Comparison of ENCODE assay signal across 12 cellular contexts in the genomic region with DNA sequence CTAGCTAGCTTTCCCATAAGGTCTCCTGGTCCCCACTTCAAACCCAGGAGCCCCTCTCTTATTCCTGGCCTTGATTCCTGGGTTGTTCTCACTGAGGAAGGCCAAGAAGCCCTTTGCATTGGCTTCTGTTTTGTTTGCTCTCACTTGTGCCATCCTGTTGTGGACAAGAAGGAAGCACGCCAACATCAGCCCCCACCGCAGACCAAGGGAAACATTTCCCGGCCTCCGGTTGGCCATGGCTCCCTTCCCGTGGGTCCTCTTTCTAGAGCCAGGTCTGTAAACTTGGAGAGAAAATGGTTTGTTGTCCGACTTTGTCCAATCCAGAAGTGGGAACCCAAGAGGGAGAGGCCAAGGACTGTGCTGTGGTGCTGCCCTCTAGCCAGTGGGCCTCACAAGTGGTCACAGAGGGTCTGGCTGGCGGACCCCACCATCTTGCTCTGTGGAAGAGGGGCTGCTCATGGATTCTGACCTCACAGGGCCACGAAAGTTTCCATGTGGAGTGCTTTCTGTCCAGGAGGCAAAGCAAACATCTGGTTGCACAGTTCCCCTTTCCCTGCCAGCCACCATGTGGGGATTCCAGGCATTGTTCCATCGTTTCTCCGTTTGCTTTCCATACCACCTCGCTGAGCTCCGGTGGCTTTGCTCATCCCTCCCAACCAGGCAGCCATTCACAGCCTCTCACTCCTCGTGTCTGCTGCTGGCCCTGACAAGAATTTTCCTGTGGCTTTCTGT.
"Had no signal": no experiment of that assay in that cellular context is flagged by ENCODE, and none has a peak within 500 bp of the region (broad histone marks: within the 10 kb centered on the region; RNA-seq: fewer than 3 reads in every experiment).

No MANE protein-coding gene starts in this region.

- H3K27me3 Mint-ChIP-seq: activated CD4-positive, alpha-beta memory T cell treated with anti-CD3 and anti-CD28 coated beads for 36 hours had no signal

- H3K9me3 ChIP-seq: stomach had no signal

- H3K27ac ChIP-seq: foreskin keratinocyte had no signal

- H3K4me3 Mint-ChIP-seq: activated CD4-positive, alpha-beta memory T cell treated with anti-CD3 and anti-CD28 coated beads for 36 hours; brain had no signal

- DNase-seq: activated CD4-positive, alpha-beta memory T cell treated with anti-CD3 and anti-CD28 coated beads for 36 hours; amygdala; erythroblast; foreskin keratinocyte; left colon; naive thymus-derived CD8-positive, alpha-beta T cell; stimulated activated CD4-positive, alpha-beta T cell treated with anti-CD3 and anti-CD28 coated beads, Interleukin-4, amount 100 ng/mL, for 4 hours; stomach; T-helper 2 cell had no signal

- H3K27me3 ChIP-seq: stomach had no signal

- H3K4me3 ChIP-seq: stomach had no signal

- H3K27ac Mint-ChIP-seq: activated CD4-positive, alpha-beta memory T cell treated with anti-CD3 and anti-CD28 coated beads for 36 hours; activated naive CD4-positive, alpha-beta T cell treated with anti-CD3 and anti-CD28 coated beads, Interleukin-2, amount 50 U/mL, for 72 hours; activated T-helper 2 cell treated with anti-CD3 and anti-CD28 coated beads, Interferon-gamma antibody, Interleukin-2, Interleukin-4, amounts not matched to agents 10 μg/mL and 5 μg/mL and 100 μg/mL, durations not matched to agents 14 hours and 24 hours and 36 hours; brain had no signal

- H3K4me1 ChIP-seq: foreskin keratinocyte had no signal

- H3K36me3 ChIP-seq: stomach had no signal

- H3K4me1 Mint-ChIP-seq: brain had no signal

- H3K36me3 Mint-ChIP-seq: activated CD4-positive, alpha-beta memory T cell treated with anti-CD3 and anti-CD28 coated beads for 36 hours; activated naive CD4-positive, alpha-beta T cell treated with anti-CD3 and anti-CD28 coated beads, Interleukin-2, amount 50 U/mL, for 72 hours; brain; naive thymus-derived CD8-positive, alpha-beta T cell had no signal

- H3K9me3 Mint-ChIP-seq: activated CD4-positive, alpha-beta memory T cell treated with anti-CD3 and anti-CD28 coated beads for 36 hours; activated naive CD4-positive, alpha-beta T cell treated with anti-CD3 and anti-CD28 coated beads, Interleukin-2, amount 50 U/mL, for 72 hours; activated T-helper 2 cell treated with anti-CD3 and anti-CD28 coated beads, Interferon-gamma antibody, Interleukin-2, Interleukin-4, amounts not matched to agents 10 μg/mL and 5 μg/mL and 100 μg/mL, durations not matched to agents 14 hours and 24 hours and 36 hours; brain had no signal

- ATAC-seq: activated naive CD4-positive, alpha-beta T cell treated with anti-CD3 and anti-CD28 coated beads, Interleukin-2, amount 50 U/mL, for 72 hours; foreskin keratinocyte; left colon; naive thymus-derived CD8-positive, alpha-beta T cell had no signal
